ENCODE assay signal across 8 cellular contexts in genomic region chr14:52791204-52792096, GRCh38.
DNase-seq lines count a peak whose midpoint lies in the region; ATAC-seq, FAIRE-seq and TF ChIP-seq lines count a peak whose summit lies in the region.

Gene GNPNAT1, minus strand, starts transcription at chr14:52791607. Its CDS starts 6,957 bp downstream, at chr14:52784650.

- DNase-seq in D721Med (ENCODE audit: insufficient read length, low spot score), result peak; percentile 53
- peak; percentile 64 for DNase-seq in HuH-7.5 (ENCODE audit: low spot score)
- DNase-seq in OCI-M1 (lab: John Stamatoyannopoulos, UW), result peak; percentile 94
- DNase-seq in activated T-cell treated with anti-CD3 and anti-CD28 coated beads for 24 hours (ENCODE audit: low read depth), result peak; percentile 69
- peak; percentile 70 for DNase-seq in epidermal melanocyte (ENCODE audit: insufficient read length, low spot score)
- DNase-seq in middle frontal gyrus (ENCODE audit: extremely low spot score, low spot score), result peak; percentile 67
- peak; percentile 75 to 82 for DNase-seq in stimulated activated CD8-positive, alpha-beta memory T cell treated with anti-CD3 and anti-CD28 coated beads, Interleukin-2, amount 100 ng/mL, for 1 hour (ENCODE audit: low read depth in 2 of 2)

- no peak for FAIRE-seq in D721Med (lab: Jason Lieb, UNC)

- TF ChIP-seq CTCF in D721Med (IDR thresholded peaks at IDR 0.05; ENCODE audit: insufficient read depth, missing control alignments), result no peak

- peak; percentile 90 for ATAC-seq in GM21526 (IDR thresholded peaks at IDR 0.05; ENCODE audit: low FRiP score, unreplicated experiment)

Comparison
In these comparisons a context has a peak if more than half of its experiments do, and no peak if none do; other contexts are left out.
1. Peak in every context shown above with its lines: DNase-seq and ATAC-seq.